ENCODE assay signal across 13 cellular contexts in the genomic region with DNA sequence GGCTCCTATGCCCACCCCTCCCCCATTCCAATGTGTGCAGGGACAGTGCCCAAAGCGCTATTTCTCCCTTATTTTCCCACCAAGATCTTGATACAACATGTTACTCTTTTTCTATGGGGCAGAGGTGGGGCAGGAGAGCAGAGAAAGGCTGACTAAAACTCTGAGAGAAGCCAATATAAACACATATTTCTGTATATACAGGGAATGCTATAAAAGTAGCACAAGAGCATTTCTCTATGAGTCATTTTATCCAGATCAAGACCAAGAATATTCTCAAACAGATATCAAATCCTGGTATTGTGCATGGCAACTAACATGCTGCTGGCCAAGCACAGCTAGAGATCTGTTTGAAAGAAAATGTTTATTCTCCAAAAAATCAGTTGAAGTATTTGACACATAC. TPM values are rescaled to one million over a fixed set of nuclear protein-coding genes. Genes with fewer than 3 reads are reported as not detected.
A peak's percentile ranks its signal among the peaks of the same experiment; 100 is the strongest.
DNase-seq lines count a peak whose midpoint lies in the region; ATAC-seq and TF ChIP-seq lines count a peak whose summit lies in the region.
"Had no signal": no experiment of that assay in that cellular context is flagged by ENCODE, and none has a peak within 500 bp of the region (broad histone marks: within the 10 kb centered on the region; RNA-seq: fewer than 3 reads in every experiment).

No MANE protein-coding gene starts in this region.

- no peaks in the 10 kb centered on the region for H3K27me3 Mint-ChIP-seq in activated naive CD8-positive, alpha-beta T cell
- no peaks in the 10 kb centered on the region for H3K27me3 Mint-ChIP-seq in activated naive CD8-positive, alpha-beta T cell treated with anti-CD3 and anti-CD28 coated beads for 36 hours
- H3K27me3 Mint-ChIP-seq: activated CD4-positive, alpha-beta memory T cell treated with anti-CD3 and anti-CD28 coated beads, Interleukin-2, amount 10 ng/mL, durations not matched to agents 7 days and 5 days; B cell; central memory CD8-positive, alpha-beta T cell had no signal

- no peaks in the 10 kb centered on the region for H3K9me3 Mint-ChIP-seq in activated naive CD8-positive, alpha-beta T cell (ENCODE audit: low read depth)
- no peaks in the 10 kb centered on the region for H3K9me3 Mint-ChIP-seq in activated naive CD8-positive, alpha-beta T cell treated with anti-CD3 and anti-CD28 coated beads for 36 hours
- H3K9me3 Mint-ChIP-seq: activated CD4-positive, alpha-beta memory T cell treated with anti-CD3 and anti-CD28 coated beads, Interleukin-2, amount 10 ng/mL, durations not matched to agents 7 days and 5 days; central memory CD8-positive, alpha-beta T cell had no signal

- no peak overlapping the region for H3K27ac Mint-ChIP-seq in activated naive CD8-positive, alpha-beta T cell
- H3K27ac Mint-ChIP-seq in activated naive CD8-positive, alpha-beta T cell treated with anti-CD3 and anti-CD28 coated beads for 36 hours, result no peak overlapping the region
- H3K27ac Mint-ChIP-seq: activated CD4-positive, alpha-beta memory T cell treated with anti-CD3 and anti-CD28 coated beads, Interleukin-2, amount 10 ng/mL, durations not matched to agents 7 days and 5 days; B cell had no signal

- H3K4me1 ChIP-seq in fibroblast of lung (ENCODE audit: control insufficient read depth, extremely low read depth, insufficient read depth, low read length), result peaks cover 10% of the 10 kb centered on the region
- peaks cover 6 to 32% (median 28%) of the 10 kb centered on the region in 5 donors for H3K4me1 ChIP-seq in subcutaneous abdominal adipose tissue (ENCODE audit: control insufficient read depth in 5 of 5, insufficient read depth in 5 of 5, low read length in 5 of 5)

- peak overlapping the region; percentile 15 for H3K4me3 Mint-ChIP-seq in activated naive CD8-positive, alpha-beta T cell
- H3K4me3 Mint-ChIP-seq in activated naive CD8-positive, alpha-beta T cell treated with anti-CD3 and anti-CD28 coated beads for 36 hours, result no peak overlapping the region
- H3K4me3 Mint-ChIP-seq: activated CD4-positive, alpha-beta memory T cell treated with anti-CD3 and anti-CD28 coated beads, Interleukin-2, amount 10 ng/mL, durations not matched to agents 7 days and 5 days; B cell; central memory CD8-positive, alpha-beta T cell had no signal

- H3K27me3 ChIP-seq in fibroblast of lung (ENCODE audit: control insufficient read depth, insufficient read depth, low read length), result no peaks in the 10 kb centered on the region
- no peaks in the 10 kb centered on the region for H3K27me3 ChIP-seq in subcutaneous abdominal adipose tissue (ENCODE audit: control insufficient read depth in 5 of 5, insufficient read depth in 4 of 5, low read length in 5 of 5)

- H3K27ac ChIP-seq in fibroblast of lung (ENCODE audit: insufficient read depth, low read length), result peak overlapping the region; percentile 17
- H3K27ac ChIP-seq in subcutaneous abdominal adipose tissue (ENCODE audit: low read depth, low read length), result peak overlapping the region; percentile 51

- no peak overlapping the region for H3K4me2 ChIP-seq in fibroblast of lung (ENCODE audit: extremely low read depth, insufficient read depth, low read length)

- H3K9ac ChIP-seq in fibroblast of lung (ENCODE audit: insufficient read depth, low read length), result no peak overlapping the region
- H3K9ac ChIP-seq in subcutaneous abdominal adipose tissue (ENCODE audit: low read length in 5 of 5), result no peak overlapping the region

- H3K9me3 ChIP-seq in fibroblast of lung (ENCODE audit: control insufficient read depth, insufficient read depth, low read depth, low read length) (no peaks in the 10 kb centered on the region), subcutaneous abdominal adipose tissue (ENCODE audit: control insufficient read depth in 5 of 5, low read length in 5 of 5) (no peaks in the 10 kb centered on the region)

- H3K36me3 ChIP-seq in fibroblast of lung (ENCODE audit: control insufficient read depth, insufficient read depth, low read length) (peaks cover 3% of the 10 kb centered on the region), subcutaneous abdominal adipose tissue (ENCODE audit: control insufficient read depth in 5 of 5, insufficient read depth in 5 of 5, low read length in 5 of 5) (peaks cover 25 to 44% (median 28%) of the 10 kb centered on the region in 5 donors)

- peak; percentile 75 for ATAC-seq in SK-N-SH treated with all-trans-retinoic acid at 6 μM for 48 hours

- peaks cover 18% of the 10 kb centered on the region for H3K36me3 Mint-ChIP-seq in activated naive CD8-positive, alpha-beta T cell
- peaks cover 38% of the 10 kb centered on the region for H3K36me3 Mint-ChIP-seq in activated naive CD8-positive, alpha-beta T cell treated with anti-CD3 and anti-CD28 coated beads for 36 hours

- no peak overlapping the region for H2AFZ ChIP-seq in fibroblast of lung (ENCODE audit: low read length)

- no peak for DNase-seq in activated naive CD8-positive, alpha-beta T cell treated with anti-CD3 and anti-CD28 coated beads for 36 hours
- peak; percentile 85 to 87 for DNase-seq in fibroblast of lung (ENCODE audit: low read depth in 2 of 2)
- DNase-seq in NCI-H524 treated with DMSO at 0.1 percent for 48 hours (lab: John Stamatoyannopoulos, UW), result no peak
- DNase-seq in NCI-H187 treated with DMSO at 0.1 percent for 48 hours (lab: John Stamatoyannopoulos, UW), result no peak
- no peak for DNase-seq in NCI-H748 (lab: John Stamatoyannopoulos, UW; ENCODE audit: unreplicated experiment)
- DNase-seq: activated CD4-positive, alpha-beta memory T cell treated with anti-CD3 and anti-CD28 coated beads, Interleukin-2, amount 10 ng/mL, durations not matched to agents 7 days and 5 days; hippocampal formation; NCI-H446 had no signal

- no peak overlapping the region for H3K4me3 ChIP-seq in fibroblast of lung (replicated peaks in 1 of 4; ENCODE audit: control extremely low read depth in 1 of 4, insufficient read depth in 1 of 4, low read depth in 3 of 4, low read length in 4 of 4)
- H3K4me3 ChIP-seq in subcutaneous abdominal adipose tissue (ENCODE audit: low read depth in 1 of 5, low read length in 5 of 5), result no peak overlapping the region

- TF ChIP-seq CTCF in fibroblast of lung (conservative IDR thresholded peaks at IDR 0.05 in 1 of 2, IDR thresholded peaks at IDR 0.05 in 1 of 2; ENCODE audit: low read depth in 1 of 2, low read length in 2 of 2), result no peak

- peaks cover 49% of the 10 kb centered on the region for H3K79me2 ChIP-seq in fibroblast of lung (ENCODE audit: control insufficient read depth, insufficient read depth, low read length)

- peaks cover 6% of the 10 kb centered on the region for H4K20me1 ChIP-seq in fibroblast of lung (ENCODE audit: control insufficient read depth, extremely low read depth, insufficient read depth, low read length)

- peaks cover 59% of the 10 kb centered on the region for H3K4me1 Mint-ChIP-seq in activated naive CD8-positive, alpha-beta T cell (ENCODE audit: low read depth)
- H3K4me1 Mint-ChIP-seq in activated naive CD8-positive, alpha-beta T cell treated with anti-CD3 and anti-CD28 coated beads for 36 hours, result peaks cover 48% of the 10 kb centered on the region

TF ChIP-seq in SK-N-SH treated with all-trans-retinoic acid at 6 μM for 48 hours, 23 proteins besides CTCF, POLR2A, EP300 and RAD21 (continues in another document):
- TF ChIP-seq, protein P1, sequence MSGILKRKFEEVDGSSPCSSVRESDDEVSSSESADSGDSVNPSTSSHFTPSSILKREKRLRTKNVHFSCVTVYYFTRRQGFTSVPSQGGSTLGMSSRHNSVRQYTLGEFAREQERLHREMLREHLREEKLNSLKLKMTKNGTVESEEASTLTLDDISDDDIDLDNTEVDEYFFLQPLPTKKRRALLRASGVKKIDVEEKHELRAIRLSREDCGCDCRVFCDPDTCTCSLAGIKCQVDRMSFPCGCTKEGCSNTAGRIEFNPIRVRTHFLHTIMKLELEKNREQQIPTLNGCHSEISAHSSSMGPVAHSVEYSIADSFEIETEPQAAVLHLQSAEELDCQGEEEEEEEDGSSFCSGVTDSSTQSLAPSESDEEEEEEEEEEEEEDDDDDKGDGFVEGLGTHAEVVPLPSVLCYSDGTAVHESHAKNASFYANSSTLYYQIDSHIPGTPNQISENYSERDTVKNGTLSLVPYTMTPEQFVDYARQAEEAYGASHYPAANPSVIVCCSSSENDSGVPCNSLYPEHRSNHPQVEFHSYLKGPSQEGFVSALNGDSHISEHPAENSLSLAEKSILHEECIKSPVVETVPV (CRISPR knock-in tag; IDR thresholded peaks at IDR 0.05), result no peak
- TF ChIP-seq ZC3H10 (CRISPR knock-in tag; IDR thresholded peaks at IDR 0.05) (no peak), ARNTL (CRISPR knock-in tag; IDR thresholded peaks at IDR 0.05; ENCODE audit: borderline replicate concordance, low read depth) (no peak), ZFP3 (CRISPR knock-in tag; IDR thresholded peaks at IDR 0.05) (no peak), ZNF565 (CRISPR knock-in tag; conservative IDR thresholded peaks at IDR 0.05; ENCODE audit: low read depth) (no peak), GLIS3 (CRISPR knock-in tag; IDR thresholded peaks at IDR 0.05) (no peak), TCF4 (CRISPR knock-in tag; IDR thresholded peaks at IDR 0.05; ENCODE audit: borderline replicate concordance) (no peak)
- TF ChIP-seq, protein P2, sequence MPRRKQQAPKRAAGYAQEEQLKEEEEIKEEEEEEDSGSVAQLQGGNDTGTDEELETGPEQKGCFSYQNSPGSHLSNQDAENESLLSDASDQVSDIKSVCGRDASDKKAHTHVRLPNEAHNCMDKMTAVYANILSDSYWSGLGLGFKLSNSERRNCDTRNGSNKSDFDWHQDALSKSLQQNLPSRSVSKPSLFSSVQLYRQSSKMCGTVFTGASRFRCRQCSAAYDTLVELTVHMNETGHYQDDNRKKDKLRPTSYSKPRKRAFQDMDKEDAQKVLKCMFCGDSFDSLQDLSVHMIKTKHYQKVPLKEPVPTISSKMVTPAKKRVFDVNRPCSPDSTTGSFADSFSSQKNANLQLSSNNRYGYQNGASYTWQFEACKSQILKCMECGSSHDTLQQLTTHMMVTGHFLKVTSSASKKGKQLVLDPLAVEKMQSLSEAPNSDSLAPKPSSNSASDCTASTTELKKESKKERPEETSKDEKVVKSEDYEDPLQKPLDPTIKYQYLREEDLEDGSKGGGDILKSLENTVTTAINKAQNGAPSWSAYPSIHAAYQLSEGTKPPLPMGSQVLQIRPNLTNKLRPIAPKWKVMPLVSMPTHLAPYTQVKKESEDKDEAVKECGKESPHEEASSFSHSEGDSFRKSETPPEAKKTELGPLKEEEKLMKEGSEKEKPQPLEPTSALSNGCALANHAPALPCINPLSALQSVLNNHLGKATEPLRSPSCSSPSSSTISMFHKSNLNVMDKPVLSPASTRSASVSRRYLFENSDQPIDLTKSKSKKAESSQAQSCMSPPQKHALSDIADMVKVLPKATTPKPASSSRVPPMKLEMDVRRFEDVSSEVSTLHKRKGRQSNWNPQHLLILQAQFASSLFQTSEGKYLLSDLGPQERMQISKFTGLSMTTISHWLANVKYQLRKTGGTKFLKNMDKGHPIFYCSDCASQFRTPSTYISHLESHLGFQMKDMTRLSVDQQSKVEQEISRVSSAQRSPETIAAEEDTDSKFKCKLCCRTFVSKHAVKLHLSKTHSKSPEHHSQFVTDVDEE (CRISPR knock-in tag; IDR thresholded peaks at IDR 0.05), result no peak

RNA-seq across cellular contexts. Expression of a gene that starts 7.3 kb away (rescaled TPM):
- 10 to 100 TPM; 61.4 to 62.3 TPM for total RNA-seq in activated naive CD8-positive, alpha-beta T cell treated with anti-CD3 and anti-CD28 coated beads for 36 hours
- total RNA-seq in fibroblast of lung, result 56.5 and 83.4 TPM in 2 replicates
- polyA plus RNA-seq in fibroblast of lung, result 61.5 and 70.4 TPM in 2 replicates
- polyA plus RNA-seq in fibroblast of lung (2012), result 60.8 and 66.5 TPM in 2 replicates
- polyA minus RNA-seq in fibroblast of lung (ENCODE audit: low replicate concordance), result 42.6 and 70.4 TPM in 2 replicates

Comparison
In these comparisons a context has a peak if more than half of its experiments do, and no peak if none do; other contexts are left out.
1. DNase-seq: peak in fibroblast of lung (2 of 2); none in activated naive CD8-positive, alpha-beta T cell treated with anti-CD3 and anti-CD28 coated beads for 36 hours (single experiment), NCI-H524 treated with DMSO at 0.1 percent for 48 hours (single experiment), NCI-H187 treated with DMSO at 0.1 percent for 48 hours (single experiment) and NCI-H748 (single experiment).